ENCODE assay signal across 8 cellular contexts in genomic region chr18:48902023-48902855, GRCh38. TPM values are rescaled to one million over a fixed set of nuclear protein-coding genes. Genes with fewer than 3 reads are reported as not detected.
DNase-seq lines count a peak whose midpoint lies in the region; ATAC-seq and TF ChIP-seq lines count a peak whose summit lies in the region.

No MANE protein-coding gene starts in this region.

- no peak for TF ChIP-seq CTCF in choroid plexus epithelial cell (conservative IDR thresholded peaks at IDR 0.05; ENCODE audit: low read depth, low read length)
- TF ChIP-seq CTCF in upper lobe of right lung (IDR thresholded peaks at IDR 0.05) = no peak

- no peak overlapping the region for H3K27ac Mint-ChIP-seq in activated T-cell treated with anti-CD3 and anti-CD28 coated beads, Interleukin-2, amount 50 U/mL, for 72 hours

- H3K27me3 Mint-ChIP-seq in activated T-cell treated with anti-CD3 and anti-CD28 coated beads, Interleukin-2, amount 50 U/mL, for 72 hours (ENCODE audit: low read depth) = peaks cover 9% of the 10 kb centered on the region

- H3K4me3 ChIP-seq in choroid plexus epithelial cell (ENCODE audit: low read depth, low read length) (no peak overlapping the region), upper lobe of right lung (no peak overlapping the region)

- peak overlapping the region; percentile 76 for H3K27ac ChIP-seq in upper lobe of right lung

- H3K9me3 ChIP-seq in upper lobe of right lung = no peaks in the 10 kb centered on the region

- H3K36me3 ChIP-seq in upper lobe of right lung = no peaks in the 10 kb centered on the region

- H3K9me3 Mint-ChIP-seq in activated T-cell treated with anti-CD3 and anti-CD28 coated beads, Interleukin-2, amount 50 U/mL, for 72 hours = peaks cover 10 to 12% of the 10 kb centered on the region in 2 donors

- ATAC-seq in upper lobe of right lung (peak; percentile 91), HG02884 (IDR thresholded peaks at IDR 0.05; ENCODE audit: unreplicated experiment) (no peak)
- no peak for ATAC-seq in activated T-cell treated with anti-CD3 and anti-CD28 coated beads, Interleukin-2, amount 50 U/mL, for 72 hours (replicated peaks in 1 of 2)

- DNase-seq in Daoy (ENCODE audit: low read depth) = peak; percentile 95
- DNase-seq in NCI-H2196 (lab: John Stamatoyannopoulos, UW; ENCODE audit: unreplicated experiment) = peak; percentile 82
- DNase-seq in choroid plexus epithelial cell (ENCODE audit: low read depth) = peak; percentile 95
- peak; percentile 91 to 95 for DNase-seq in lung microvascular endothelial cell (ENCODE audit: low read depth in 2 of 2)
- DNase-seq in upper lobe of right lung = peak; percentile 92
- no peak for DNase-seq in central memory CD4-positive, alpha-beta T cell
- no peak for DNase-seq in activated T-cell treated with anti-CD3 and anti-CD28 coated beads, Interleukin-2, amount 50 U/mL, for 72 hours

- peaks cover 24% of the 10 kb centered on the region for H3K4me1 ChIP-seq in upper lobe of right lung

- H3K4me3 Mint-ChIP-seq in activated T-cell treated with anti-CD3 and anti-CD28 coated beads, Interleukin-2, amount 50 U/mL, for 72 hours = no peak overlapping the region

- H3K27me3 ChIP-seq in upper lobe of right lung = no peaks in the 10 kb centered on the region

- peaks cover 5 to 7% of the 10 kb centered on the region in 2 donors for H3K36me3 Mint-ChIP-seq in activated T-cell treated with anti-CD3 and anti-CD28 coated beads, Interleukin-2, amount 50 U/mL, for 72 hours (ENCODE audit: insufficient read depth in 2 of 2)

- H3K4me1 Mint-ChIP-seq in activated T-cell treated with anti-CD3 and anti-CD28 coated beads, Interleukin-2, amount 50 U/mL, for 72 hours (ENCODE audit: low read depth) = peaks cover 8% of the 10 kb centered on the region

- intact Hi-C loops in upper lobe of right lung (cut with DNase I) = no loop called here

RNA-seq across cellular contexts. Expression of gene SMAD7, which starts 48.5 kb away (rescaled TPM):
- total RNA-seq in Daoy (2014; rRNA removed; shearing (Covaris generic)) = 27.6 and 39.4 TPM in 2 replicates
- total RNA-seq in lung microvascular endothelial cell (3.0 and 3.1 TPM in 2 replicates), upper lobe of right lung (68.9 TPM)
- 10 to 100 TPM; 14.9 to 21.7 TPM for total RNA-seq in activated T-cell treated with anti-CD3 and anti-CD28 coated beads, Interleukin-2, amount 50 U/mL, for 72 hours

Comparison
In these comparisons a context has a peak if more than half of its experiments do, and no peak if none do; other contexts are left out.
1. DNase-seq: peak in Daoy (single experiment), NCI-H2196 (single experiment), choroid plexus epithelial cell (single experiment), lung microvascular endothelial cell (2 of 2) and upper lobe of right lung (single experiment); none in central memory CD4-positive, alpha-beta T cell (single experiment) and activated T-cell treated with anti-CD3 and anti-CD28 coated beads, Interleukin-2, amount 50 U/mL, for 72 hours (0 of 2).